ENCODE assay signal across 8 cellular contexts in the genomic region with DNA sequence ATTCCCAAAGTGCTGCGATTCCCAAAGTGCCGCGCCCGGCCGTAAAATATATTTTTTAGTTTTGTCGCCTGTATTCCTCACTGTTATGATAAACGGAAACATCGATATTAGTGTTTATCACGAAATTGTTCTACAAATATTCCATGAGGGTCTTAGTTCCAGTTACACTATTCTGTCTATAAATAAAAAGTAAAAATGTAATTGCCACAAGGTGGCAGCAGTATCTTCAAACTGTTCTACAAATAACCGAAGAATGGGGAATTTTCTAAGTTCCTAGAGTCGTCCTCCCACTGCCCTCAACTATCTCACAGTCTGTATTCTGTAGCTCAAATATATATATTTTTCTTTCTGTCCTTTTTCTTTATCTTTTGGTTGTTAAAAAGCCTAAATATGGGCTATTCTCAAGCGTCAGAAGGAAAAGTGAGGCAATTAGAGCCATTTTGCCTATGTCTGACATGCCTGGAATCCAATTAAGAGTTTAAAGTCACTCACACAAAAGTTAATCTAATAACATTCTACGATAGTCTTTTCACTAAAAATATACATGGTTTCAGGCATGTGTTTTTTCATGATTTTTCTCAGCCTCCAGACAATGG. TPM values are rescaled to one million over a fixed set of nuclear protein-coding genes. Genes with fewer than 3 reads are reported as not detected.
DNase-seq lines count a peak whose midpoint lies in the region; ATAC-seq, FAIRE-seq and TF ChIP-seq lines count a peak whose summit lies in the region.

No MANE protein-coding gene starts in this region.

- H3K4me2 ChIP-seq in osteoblast (ENCODE audit: insufficient read depth, low read length) = peak overlapping the region; percentile 50

- FAIRE-seq in G401.6 (lab: Jason Lieb, UNC) = peak; percentile 96

- no peaks in the 10 kb centered on the region for H3K79me2 ChIP-seq in osteoblast (ENCODE audit: insufficient read depth, low read length)

- H3K9me3 ChIP-seq in osteoblast (ENCODE audit: low read depth, low read length) = no peaks in the 10 kb centered on the region

- no peaks in the 10 kb centered on the region for H3K4me1 Mint-ChIP-seq in activated CD4-positive, alpha-beta memory T cell treated with anti-CD3 and anti-CD28 coated beads, Interleukin-2, amount 10 ng/mL, durations not matched to agents 7 days and 5 days

- ATAC-seq in HG02759 (IDR thresholded peaks at IDR 0.05; ENCODE audit: unreplicated experiment) = peak; percentile 68

- H3K27me3 ChIP-seq in osteoblast (ENCODE audit: insufficient read depth, low read length) = no peaks in the 10 kb centered on the region

- H3K27ac Mint-ChIP-seq in activated CD4-positive, alpha-beta memory T cell treated with anti-CD3 and anti-CD28 coated beads, Interleukin-2, amount 10 ng/mL, durations not matched to agents 7 days and 5 days = no peak overlapping the region

- no peaks in the 10 kb centered on the region for H3K4me1 ChIP-seq in osteoblast (ENCODE audit: insufficient read depth, low read length)

- no peaks in the 10 kb centered on the region for H3K9me3 Mint-ChIP-seq in activated CD4-positive, alpha-beta memory T cell treated with anti-CD3 and anti-CD28 coated beads, Interleukin-2, amount 10 ng/mL, durations not matched to agents 7 days and 5 days

- no peaks in the 10 kb centered on the region for H3K36me3 Mint-ChIP-seq in activated CD4-positive, alpha-beta memory T cell treated with anti-CD3 and anti-CD28 coated beads, Interleukin-2, amount 10 ng/mL, durations not matched to agents 7 days and 5 days (ENCODE audit: low read depth)

- no peak overlapping the region for H3K4me3 ChIP-seq in osteoblast (ENCODE audit: insufficient read depth, low read length)

- TF ChIP-seq CTCF in osteoblast (IDR thresholded peaks at IDR 0.05; ENCODE audit: extremely low read depth, low read depth, low read length) (peak; percentile 49), GM20000 (IDR thresholded peaks at IDR 0.05; ENCODE audit: extremely low read depth, missing control alignments) (no peak)

- no peaks in the 10 kb centered on the region for H4K20me1 ChIP-seq in osteoblast (ENCODE audit: insufficient read depth, low read length)

- CTCF ChIA-PET in activated CD4-positive, alpha-beta memory T cell treated with anti-CD3 and anti-CD28 coated beads, Interleukin-2, amount 10 ng/mL, durations not matched to agents 7 days and 5 days (lab: Charles Lee) = interaction anchor here (0.9 to 1.5 kb wide), 2 partner anchors 10 to 65 kb away, joined by 3 read pairs; no protein-coding TSS in a partner anchor

- peak overlapping the region; percentile 15 for H2AFZ ChIP-seq in osteoblast (ENCODE audit: low read length)

- peak; percentile 51 for DNase-seq in NCI-H526 treated with DMSO at 0.1 percent for 48 hours (lab: John Stamatoyannopoulos, UW)
- peak; percentile 65 for DNase-seq in dedifferentiated amniotic fluid mesenchymal stem cell (ENCODE audit: extremely low spot score)
- DNase-seq in osteoblast (ENCODE audit: insufficient read length, low spot score, missing footprints) = peak; percentile 29
- no peak for DNase-seq in GM20000 (ENCODE audit: low spot score)
- DNase-seq in putamen (ENCODE audit: low spot score) = no peak
- no peak for DNase-seq in activated CD4-positive, alpha-beta memory T cell treated with anti-CD3 and anti-CD28 coated beads, Interleukin-2, amount 10 ng/mL, durations not matched to agents 7 days and 5 days

- H3K27me3 Mint-ChIP-seq in activated CD4-positive, alpha-beta memory T cell treated with anti-CD3 and anti-CD28 coated beads, Interleukin-2, amount 10 ng/mL, durations not matched to agents 7 days and 5 days = peaks cover 3% of the 10 kb centered on the region

- POLR2A ChIA-PET in activated CD4-positive, alpha-beta memory T cell treated with anti-CD3 and anti-CD28 coated beads, Interleukin-2, amount 10 ng/mL, durations not matched to agents 7 days and 5 days (lab: Charles Lee) = no interaction called here

- H3K36me3 ChIP-seq in osteoblast (ENCODE audit: insufficient read depth, low read length) = no peaks in the 10 kb centered on the region

- no peak overlapping the region for H3K27ac ChIP-seq in osteoblast (ENCODE audit: low read depth, low read length)

- no peak overlapping the region for H3K4me3 Mint-ChIP-seq in activated CD4-positive, alpha-beta memory T cell treated with anti-CD3 and anti-CD28 coated beads, Interleukin-2, amount 10 ng/mL, durations not matched to agents 7 days and 5 days

RNA-seq across cellular contexts. Expression of a gene that starts 14.1 kb away (rescaled TPM):
- 0.36 TPM in 1 of 2 replicates, not detected in the other for total RNA-seq in osteoblast
- total RNA-seq in activated CD4-positive, alpha-beta memory T cell treated with anti-CD3 and anti-CD28 coated beads, Interleukin-2, amount 10 ng/mL, durations not matched to agents 7 days and 5 days = not detected

RNA-seq across cellular contexts. Expression of a gene that starts 49.2 kb away (rescaled TPM):
- total RNA-seq in osteoblast = not detected in 2 replicates
- total RNA-seq in activated CD4-positive, alpha-beta memory T cell treated with anti-CD3 and anti-CD28 coated beads, Interleukin-2, amount 10 ng/mL, durations not matched to agents 7 days and 5 days = not detected

Comparison
In these comparisons a context has a peak if more than half of its experiments do, and no peak if none do; other contexts are left out.
1. DNase-seq: peak in NCI-H526 treated with DMSO at 0.1 percent for 48 hours (single experiment), dedifferentiated amniotic fluid mesenchymal stem cell (single experiment) and osteoblast (single experiment); none in GM20000 (single experiment), putamen (single experiment) and activated CD4-positive, alpha-beta memory T cell treated with anti-CD3 and anti-CD28 coated beads, Interleukin-2, amount 10 ng/mL, durations not matched to agents 7 days and 5 days (single experiment).